20 cellular contexts compared by ENCODE assay signal in genomic region chr2:233019610-233020009, GRCh38. TPM values are rescaled to one million over a fixed set of nuclear protein-coding genes. Genes with fewer than 3 reads are reported as not detected.
"Had no signal": no experiment of that assay in that cellular context is flagged by ENCODE, and none has a peak within 500 bp of the region (broad histone marks: within the 10 kb centered on the region; RNA-seq: fewer than 3 reads in every experiment).

No MANE protein-coding gene starts in this region.

RNA-seq across cellular contexts. Expression of gene NGEF, which starts 6.6 kb away (rescaled TPM):
- total RNA-seq: activated naive CD8-positive, alpha-beta T cell treated with anti-CD3 and anti-CD28 coated beads for 36 hours; activated naive CD8-positive, alpha-beta T cell treated with anti-CD3 and anti-CD28 coated beads, Interleukin-2, amount 10 ng/mL, durations not matched to agents 7 days and 5 days had no signal

RNA-seq across cellular contexts. Expression of gene NEU2, which starts 12.9 kb away (rescaled TPM):
- total RNA-seq: activated naive CD4-positive, alpha-beta T cell treated with anti-CD3 and anti-CD28 coated beads for 36 hours; activated naive CD4-positive, alpha-beta T cell treated with anti-CD3 and anti-CD28 coated beads, Interleukin-2, amount 50 U/mL, for 72 hours; activated naive CD8-positive, alpha-beta T cell treated with anti-CD3 and anti-CD28 coated beads for 36 hours; activated naive CD8-positive, alpha-beta T cell treated with anti-CD3 and anti-CD28 coated beads, Interleukin-2, amount 10 ng/mL, durations not matched to agents 7 days and 5 days; activated T-cell treated with anti-CD3 and anti-CD28 coated beads, Interleukin-2, amount 50 U/mL, for 4 hours; activated T-cell treated with anti-CD3 and anti-CD28 coated beads, Interleukin-2, amount 50 U/mL, for 72 hours; activated T-helper 1 cell treated with anti-CD3 and anti-CD28 coated beads, Interleukin-12 subunit alpha, Interleukin-12 subunit beta, Interleukin-2, Interleukin-4 antibody, amounts not matched to agents 30 ng/mL and 10 ng/mL and 1 ng/mL, durations not matched to agents 14 hours and 24 hours and 36 hours; activated T-helper 17 cell treated with anti-CD3 and anti-CD28 coated beads, Interleukin-2, amount 50 U/mL, for 72 hours; activated T-helper 2 cell treated with anti-CD3 and anti-CD28 coated beads, Interferon-gamma antibody, Interleukin-2, Interleukin-4, amounts not matched to agents 10 μg/mL and 5 μg/mL and 100 μg/mL, durations not matched to agents 14 hours and 24 hours and 36 hours; adrenal gland; aorta; ascending aorta; astrocyte; body of pancreas; breast epithelium; bronchial epithelial cell; cardiac muscle cell; cardiac septum; cerebellum had no signal
- polyA plus RNA-seq: adipose tissue, adrenal gland, aorta, cardiac muscle cell had no signal
